In genomic region chr12:42705863-42706262, GRCh38 we compare ENCODE assay signal across 11 cellular contexts.
A peak's percentile ranks its signal among the peaks of the same experiment; 100 is the strongest.
DNase-seq lines count a peak whose midpoint lies in the region; ATAC-seq and TF ChIP-seq lines count a peak whose summit lies in the region.
"Had no signal": no experiment of that assay in that cellular context is flagged by ENCODE, and none has a peak within 500 bp of the region (broad histone marks: within the 10 kb centered on the region; RNA-seq: fewer than 3 reads in every experiment).

No MANE protein-coding gene starts in this region.

- H2AFZ ChIP-seq in mesenchymal stem cell (ENCODE audit: low read depth, low read length) = no peak overlapping the region

- H4K91ac ChIP-seq in mesenchymal stem cell (ENCODE audit: low read length) = no peak overlapping the region

- no peak overlapping the region for H3K18ac ChIP-seq in mesenchymal stem cell (ENCODE audit: low read depth in 1 of 2, low read length in 2 of 2)

- ATAC-seq in Panc1 (no peak), HG03139 (IDR thresholded peaks at IDR 0.05; ENCODE audit: unreplicated experiment) (no peak)
- ATAC-seq in stimulated activated naive CD8-positive, alpha-beta T cell treated with anti-CD3 and anti-CD28 coated beads, Interleukin-15, amount 100 ng/mL, for 72 hours = no peak
- ATAC-seq: GM12878, HCT116 had no signal

- 29% methylated on average over 3 of the region's 4 CpGs for WGBS in mesenchymal stem cell

- H3K4me1 ChIP-seq in Panc1 (ENCODE audit: control insufficient read depth, insufficient read depth, low read length) = peaks cover 9% of the 10 kb centered on the region; the same call in 1 of the 2 replicates
- H3K4me1 ChIP-seq in mesenchymal stem cell (ENCODE audit: control insufficient read depth, insufficient read depth, low read depth, low read length) = peaks cover 4% of the 10 kb centered on the region
- no peaks in the 10 kb centered on the region for H3K4me1 ChIP-seq in uterus

- H2BK12ac ChIP-seq in mesenchymal stem cell (ENCODE audit: low read length in 2 of 2) = no peak overlapping the region

- no peak overlapping the region for H3K27ac Mint-ChIP-seq in stimulated activated naive CD8-positive, alpha-beta T cell treated with anti-CD3 and anti-CD28 coated beads, Interleukin-15, amount 100 ng/mL, for 72 hours
- H3K27ac Mint-ChIP-seq: activated CD4-positive, alpha-beta T cell treated with anti-CD3 and anti-CD28 coated beads, Interleukin-2, amount 10 ng/mL, durations not matched to agents 7 days and 5 days had no signal

- no peak overlapping the region for H3K23ac ChIP-seq in mesenchymal stem cell (ENCODE audit: low read length in 2 of 2)

- no peak overlapping the region for H2AK5ac ChIP-seq in mesenchymal stem cell (ENCODE audit: low read length, severe bottlenecking)

- peaks cover 3 to 12% of the 10 kb centered on the region in 2 donors for H3K9me3 Mint-ChIP-seq in stimulated activated naive CD8-positive, alpha-beta T cell treated with anti-CD3 and anti-CD28 coated beads, Interleukin-15, amount 100 ng/mL, for 72 hours
- H3K9me3 Mint-ChIP-seq: activated CD4-positive, alpha-beta T cell treated with anti-CD3 and anti-CD28 coated beads, Interleukin-2, amount 10 ng/mL, durations not matched to agents 7 days and 5 days had no signal

- CTCF ChIA-PET in Panc1 (lab: Charles Lee) = no interaction called here

- H4K8ac ChIP-seq in mesenchymal stem cell (ENCODE audit: low read length) = no peak overlapping the region

- H3K27me3 Mint-ChIP-seq in stimulated activated naive CD8-positive, alpha-beta T cell treated with anti-CD3 and anti-CD28 coated beads, Interleukin-15, amount 100 ng/mL, for 72 hours = no peaks in the 10 kb centered on the region
- H3K27me3 Mint-ChIP-seq: activated CD4-positive, alpha-beta T cell treated with anti-CD3 and anti-CD28 coated beads, Interleukin-2, amount 10 ng/mL, durations not matched to agents 7 days and 5 days; central memory CD8-positive, alpha-beta T cell had no signal

- no peak overlapping the region for H3K4me3 ChIP-seq in Panc1 (ENCODE audit: low read depth in 2 of 2, low read length in 2 of 2)
- H3K4me3 ChIP-seq in epithelial cell of esophagus (ENCODE audit: low read length) = no peak overlapping the region
- H3K4me3 ChIP-seq in mesenchymal stem cell (ENCODE audit: insufficient read depth in 1 of 2, low read depth in 1 of 2, low read length in 2 of 2) = no peak overlapping the region
- H3K4me3 ChIP-seq in uterus = no peak overlapping the region
- H3K4me3 ChIP-seq: GM12878 had no signal

- no peaks in the 10 kb centered on the region for H3K36me3 ChIP-seq in Panc1 (ENCODE audit: control insufficient read depth, insufficient read depth, low read length)
- no peaks in the 10 kb centered on the region for H3K36me3 ChIP-seq in mesenchymal stem cell (ENCODE audit: control insufficient read depth in 1 of 2, insufficient read depth in 2 of 2, low read depth in 1 of 2, low read length in 2 of 2)
- H3K36me3 ChIP-seq in uterus = no peaks in the 10 kb centered on the region

- TF ChIP-seq POLR2A in uterus (IDR thresholded peaks at IDR 0.05) = no peak

- H3K4me3 Mint-ChIP-seq in stimulated activated naive CD8-positive, alpha-beta T cell treated with anti-CD3 and anti-CD28 coated beads, Interleukin-15, amount 100 ng/mL, for 72 hours = no peak overlapping the region
- H3K4me3 Mint-ChIP-seq: activated CD4-positive, alpha-beta T cell treated with anti-CD3 and anti-CD28 coated beads, Interleukin-2, amount 10 ng/mL, durations not matched to agents 7 days and 5 days; central memory CD8-positive, alpha-beta T cell had no signal

- no peak overlapping the region for H3K14ac ChIP-seq in mesenchymal stem cell (ENCODE audit: low read length in 2 of 2)

- H3K9ac ChIP-seq in mesenchymal stem cell (ENCODE audit: low read length) = peak overlapping the region; percentile 41

- H3K9me3 ChIP-seq in Panc1 (ENCODE audit: control insufficient read depth, insufficient read depth, low read depth, low read length) (no peaks in the 10 kb centered on the region), mesenchymal stem cell (ENCODE audit: control insufficient read depth, low read length) (no peaks in the 10 kb centered on the region), uterus (no peaks in the 10 kb centered on the region)

- H3K4me1 Mint-ChIP-seq in stimulated activated naive CD8-positive, alpha-beta T cell treated with anti-CD3 and anti-CD28 coated beads, Interleukin-15, amount 100 ng/mL, for 72 hours = no peaks in the 10 kb centered on the region
- H3K4me1 Mint-ChIP-seq: activated CD4-positive, alpha-beta T cell treated with anti-CD3 and anti-CD28 coated beads, Interleukin-2, amount 10 ng/mL, durations not matched to agents 7 days and 5 days; central memory CD8-positive, alpha-beta T cell had no signal

- H2BK15ac ChIP-seq in mesenchymal stem cell (ENCODE audit: low read depth, poor library complexity, severe bottlenecking) = no peak overlapping the region

- intact Hi-C loops in Panc1 (cut with micrococcal nuclease; ENCODE audit: unreplicated experiment) (no loop called here), uterus (cut with DNase I; ENCODE audit: low total_unique reads) (no loop called here)

- H2BK5ac ChIP-seq in mesenchymal stem cell (ENCODE audit: low read depth, low read length, poor library complexity, severe bottlenecking) = no peak overlapping the region

- H3K27ac ChIP-seq in Panc1 (ENCODE audit: low read length) (peak overlapping the region; percentile 70; the same call in 1 of the 2 replicates), mesenchymal stem cell (ENCODE audit: low read length, poor library complexity, severe bottlenecking) (peak overlapping the region; percentile 79), uterus (peak overlapping the region; percentile 27 to 48)

- BruUV-seq in Panc1 (replicated peaks; lab: Mats Ljungman, UMichigan) = no TSS peak

- DNase-seq in Panc1 (ENCODE audit: low read depth, low spot score) = no peak
- peak; percentile 65 for DNase-seq in epithelial cell of esophagus (ENCODE audit: low read depth)
- DNase-seq in mesenchymal stem cell = peak; percentile 76
- DNase-seq in uterus = peak; percentile 79 to 82
- no peak for DNase-seq in GM13976 (ENCODE audit: low spot score)
- no peak for DNase-seq in stimulated activated naive CD8-positive, alpha-beta T cell treated with anti-CD3 and anti-CD28 coated beads, Interleukin-15, amount 100 ng/mL, for 72 hours
- DNase-seq: activated CD4-positive, alpha-beta T cell treated with anti-CD3 and anti-CD28 coated beads, Interleukin-2, amount 10 ng/mL, durations not matched to agents 7 days and 5 days had no signal

- in situ Hi-C loops in Panc1 (cut with HindIII; ENCODE audit: low pct_unique_long_range_greater_than_20kb, low sequenced_read_pairs) (no loop called here), GM13976 (cut with MboI; ENCODE audit: low sequenced_read_pairs, unreplicated experiment) (no loop called here)

- TF ChIP-seq CTCF in Panc1 (IDR thresholded peaks at IDR 0.05) (no peak), epithelial cell of esophagus (IDR thresholded peaks at IDR 0.05; ENCODE audit: insufficient read depth, low read depth, low read length, missing control alignments) (no peak), uterus (IDR thresholded peaks at IDR 0.05) (no peak), GM13976 (IDR thresholded peaks at IDR 0.05; ENCODE audit: borderline replicate concordance, control extremely low read depth, extremely low read depth, insufficient read depth, missing control alignments) (no peak)

- H3K27me3 ChIP-seq in Panc1 (ENCODE audit: control insufficient read depth, insufficient read depth, low read length) = no peaks in the 10 kb centered on the region
- H3K27me3 ChIP-seq in mesenchymal stem cell (ENCODE audit: control insufficient read depth in 1 of 2, insufficient read depth in 1 of 2, low read length in 2 of 2) = no peaks in the 10 kb centered on the region
- H3K27me3 ChIP-seq in uterus = no peaks in the 10 kb centered on the region

- H3K4me2 ChIP-seq in mesenchymal stem cell (ENCODE audit: low read length, poor library complexity, severe bottlenecking) = no peak overlapping the region

- no peaks in the 10 kb centered on the region for H3K79me1 ChIP-seq in mesenchymal stem cell (replicated peaks; ENCODE audit: low read length, poor library complexity, severe bottlenecking)

- no peak overlapping the region for H3K4ac ChIP-seq in mesenchymal stem cell (ENCODE audit: low read depth in 1 of 2, low read length in 2 of 2)

- POLR2A ChIA-PET in Panc1 (lab: Charles Lee) = no interaction called here

- H2BK120ac ChIP-seq in mesenchymal stem cell (ENCODE audit: low read depth, low read length) = no peak overlapping the region

Comparison
In these comparisons a context has a peak if more than half of its experiments do, and no peak if none do; other contexts are left out.
1. DNase-seq: peak in epithelial cell of esophagus (single experiment), mesenchymal stem cell (single experiment) and uterus (2 of 2); none in Panc1 (single experiment), GM13976 (single experiment) and stimulated activated naive CD8-positive, alpha-beta T cell treated with anti-CD3 and anti-CD28 coated beads, Interleukin-15, amount 100 ng/mL, for 72 hours (0 of 2).
2. Peak in every context shown above with its lines, with median percentiles within 50 percentile points of each other: H3K27ac ChIP-seq.